ENCODE assay signal across 14 cellular contexts in the genomic region with DNA sequence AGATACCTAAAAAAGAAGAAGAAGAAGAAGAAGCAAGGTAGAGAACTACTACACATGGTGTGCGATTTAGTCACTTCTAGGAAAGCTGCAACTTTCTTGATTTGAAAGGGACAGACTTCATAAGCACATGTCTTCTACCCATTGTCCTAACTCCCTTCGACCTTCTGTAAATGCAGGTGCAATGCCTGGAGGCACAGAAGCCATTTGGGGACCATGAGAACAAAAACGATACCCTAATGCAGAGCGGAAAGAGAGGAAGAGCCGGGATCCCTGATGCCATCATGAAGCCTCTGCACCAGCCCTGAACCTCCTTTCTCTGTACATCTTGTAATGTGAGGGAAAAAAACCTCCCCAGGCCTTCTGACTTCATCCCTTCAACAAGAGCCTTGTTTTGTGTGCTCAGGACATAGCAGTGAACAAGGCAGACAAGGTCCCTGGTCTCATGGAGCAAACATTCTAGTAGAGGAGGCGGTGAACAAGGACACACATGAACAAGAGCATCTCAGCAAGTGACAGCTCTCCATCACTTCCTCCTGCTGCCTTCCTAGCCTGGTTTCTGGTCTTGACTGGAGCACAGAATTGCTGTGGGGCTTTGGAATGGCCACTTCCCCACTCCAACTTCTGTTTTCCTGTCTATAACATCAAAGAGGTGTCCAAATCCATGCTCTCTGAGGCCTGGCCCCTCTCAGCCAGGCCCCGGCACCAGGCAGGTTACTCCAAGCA. TPM values are rescaled to one million over a fixed set of nuclear protein-coding genes. Genes with fewer than 3 reads are reported as not detected.
A peak's percentile ranks its signal among the peaks of the same experiment; 100 is the strongest.
DNase-seq lines count a peak whose midpoint lies in the region; ATAC-seq and TF ChIP-seq lines count a peak whose summit lies in the region.
"Had no signal": no experiment of that assay in that cellular context is flagged by ENCODE, and none has a peak within 500 bp of the region (broad histone marks: within the 10 kb centered on the region; RNA-seq: fewer than 3 reads in every experiment).

No MANE protein-coding gene starts in this region.

- TF ChIP-seq POLR2A in vagina (IDR thresholded peaks at IDR 0.05): no peak

- H3K4me1 ChIP-seq in vagina (no peaks in the 10 kb centered on the region), upper lobe of right lung (peaks cover 9% of the 10 kb centered on the region)

- peaks cover 93% of the 10 kb centered on the region for H3K4me1 Mint-ChIP-seq in stimulated activated naive CD8-positive, alpha-beta T cell treated with anti-CD3 and anti-CD28 coated beads, Interleukin-15, Interleukin-2, amounts not matched to agents 100 ng/mL and 50 ng/mL, for 24 hours (ENCODE audit: low read depth)
- H3K4me1 Mint-ChIP-seq in activated naive CD8-positive, alpha-beta T cell treated with anti-CD3 and anti-CD28 coated beads for 36 hours: peaks cover 89% of the 10 kb centered on the region
- H3K4me1 Mint-ChIP-seq in nephron progenitor cell: peaks cover 47% of the 10 kb centered on the region

- H3K27ac ChIP-seq in vagina (peak overlapping the region; percentile 4), upper lobe of right lung (no peak overlapping the region)
- H3K27ac ChIP-seq: C4-2B, epithelial cell of prostate had no signal

- H3K27me3 ChIP-seq in vagina (no peaks in the 10 kb centered on the region), upper lobe of right lung (no peaks in the 10 kb centered on the region)

- no peaks in the 10 kb centered on the region for H3K9me3 Mint-ChIP-seq in stimulated activated naive CD8-positive, alpha-beta T cell treated with anti-CD3 and anti-CD28 coated beads, Interleukin-15, Interleukin-2, amounts not matched to agents 100 ng/mL and 50 ng/mL, for 24 hours
- no peaks in the 10 kb centered on the region for H3K9me3 Mint-ChIP-seq in activated naive CD8-positive, alpha-beta T cell treated with anti-CD3 and anti-CD28 coated beads for 36 hours
- H3K9me3 Mint-ChIP-seq in nephron progenitor cell: no peaks in the 10 kb centered on the region

- H3K27me3 Mint-ChIP-seq in stimulated activated naive CD8-positive, alpha-beta T cell treated with anti-CD3 and anti-CD28 coated beads, Interleukin-15, Interleukin-2, amounts not matched to agents 100 ng/mL and 50 ng/mL, for 24 hours: no peaks in the 10 kb centered on the region
- no peaks in the 10 kb centered on the region for H3K27me3 Mint-ChIP-seq in activated naive CD8-positive, alpha-beta T cell treated with anti-CD3 and anti-CD28 coated beads for 36 hours
- H3K27me3 Mint-ChIP-seq in nephron progenitor cell (ENCODE audit: low read depth, poor library complexity): peaks cover 3% of the 10 kb centered on the region

- no peak for ATAC-seq in stimulated activated naive CD8-positive, alpha-beta T cell treated with anti-CD3 and anti-CD28 coated beads, Interleukin-15, Interleukin-2, amounts not matched to agents 100 U/mL and 50 U/mL, for 24 hours
- ATAC-seq in upper lobe of right lung: no peak

- H3K27ac Mint-ChIP-seq in stimulated activated naive CD8-positive, alpha-beta T cell treated with anti-CD3 and anti-CD28 coated beads, Interleukin-15, Interleukin-2, amounts not matched to agents 100 ng/mL and 50 ng/mL, for 24 hours: peak overlapping the region; percentile 57
- H3K27ac Mint-ChIP-seq in activated naive CD8-positive, alpha-beta T cell treated with anti-CD3 and anti-CD28 coated beads for 36 hours: peak overlapping the region; percentile 78
- H3K27ac Mint-ChIP-seq in nephron progenitor cell: peak overlapping the region; percentile 94

- no peak overlapping the region for H3K4me3 Mint-ChIP-seq in stimulated activated naive CD8-positive, alpha-beta T cell treated with anti-CD3 and anti-CD28 coated beads, Interleukin-15, Interleukin-2, amounts not matched to agents 100 ng/mL and 50 ng/mL, for 24 hours
- H3K4me3 Mint-ChIP-seq in activated naive CD8-positive, alpha-beta T cell treated with anti-CD3 and anti-CD28 coated beads for 36 hours: no peak overlapping the region
- no peak overlapping the region for H3K4me3 Mint-ChIP-seq in nephron progenitor cell
- H3K4me3 Mint-ChIP-seq: brain had no signal

- no peak for DNase-seq in stimulated activated naive CD8-positive, alpha-beta T cell treated with anti-CD3 and anti-CD28 coated beads, Interleukin-15, Interleukin-2, amounts not matched to agents 100 U/mL and 50 U/mL, for 24 hours
- no peak for DNase-seq in activated naive CD8-positive, alpha-beta T cell treated with anti-CD3 and anti-CD28 coated beads for 36 hours
- DNase-seq in nephron progenitor cell (no peak), vagina (ENCODE audit: extremely low spot score in 2 of 2) (no peak), DMS79 (lab: John Stamatoyannopoulos, UW) (no peak), NCI-H2171 treated with DMSO at 0.1 percent for 48 hours (lab: John Stamatoyannopoulos, UW) (no peak), upper lobe of right lung (no peak)
- DNase-seq: NCI-H146, SW 1271 had no signal

- intact Hi-C loops in vagina (cut with DNase I): no loop called here
- intact Hi-C loops in upper lobe of right lung (cut with DNase I): no loop called here

- H3K9me3 ChIP-seq in vagina: no peaks in the 10 kb centered on the region
- H3K9me3 ChIP-seq in upper lobe of right lung: no peaks in the 10 kb centered on the region

- H3K36me3 Mint-ChIP-seq in stimulated activated naive CD8-positive, alpha-beta T cell treated with anti-CD3 and anti-CD28 coated beads, Interleukin-15, Interleukin-2, amounts not matched to agents 100 ng/mL and 50 ng/mL, for 24 hours (ENCODE audit: low read depth): no peaks in the 10 kb centered on the region
- H3K36me3 Mint-ChIP-seq in activated naive CD8-positive, alpha-beta T cell treated with anti-CD3 and anti-CD28 coated beads for 36 hours: no peaks in the 10 kb centered on the region
- no peaks in the 10 kb centered on the region for H3K36me3 Mint-ChIP-seq in nephron progenitor cell (ENCODE audit: low read depth)
- H3K36me3 Mint-ChIP-seq: brain had no signal

- H3K36me3 ChIP-seq in vagina (no peaks in the 10 kb centered on the region), upper lobe of right lung (no peaks in the 10 kb centered on the region)

- H3K4me3 ChIP-seq in vagina: no peak overlapping the region
- H3K4me3 ChIP-seq in upper lobe of right lung: no peak overlapping the region

- no peak for TF ChIP-seq CTCF in nephron progenitor cell (IDR thresholded peaks at IDR 0.05)
- TF ChIP-seq CTCF in vagina (IDR thresholded peaks at IDR 0.05): no peak
- no peak for TF ChIP-seq CTCF in upper lobe of right lung (IDR thresholded peaks at IDR 0.05)

RNA-seq across cellular contexts. Expression of a gene that starts 5.5 kb away (rescaled TPM):
- 100 to 1,000 TPM; 232 to 233 TPM for total RNA-seq in activated naive CD8-positive, alpha-beta T cell treated with anti-CD3 and anti-CD28 coated beads for 36 hours
- total RNA-seq in vagina: 39.8 TPM
- 424 TPM for total RNA-seq in upper lobe of right lung

RNA-seq across cellular contexts. Expression of a gene that starts 39.7 kb away (rescaled TPM):
- 1 to 10 TPM; 1.1 to 1.5 TPM for total RNA-seq in activated naive CD8-positive, alpha-beta T cell treated with anti-CD3 and anti-CD28 coated beads for 36 hours
- total RNA-seq in vagina (0.49 TPM), upper lobe of right lung (not detected)
- total RNA-seq: HT1080 had no signal
